1 cellular context compared by ENCODE assay signal in the genomic region with DNA sequence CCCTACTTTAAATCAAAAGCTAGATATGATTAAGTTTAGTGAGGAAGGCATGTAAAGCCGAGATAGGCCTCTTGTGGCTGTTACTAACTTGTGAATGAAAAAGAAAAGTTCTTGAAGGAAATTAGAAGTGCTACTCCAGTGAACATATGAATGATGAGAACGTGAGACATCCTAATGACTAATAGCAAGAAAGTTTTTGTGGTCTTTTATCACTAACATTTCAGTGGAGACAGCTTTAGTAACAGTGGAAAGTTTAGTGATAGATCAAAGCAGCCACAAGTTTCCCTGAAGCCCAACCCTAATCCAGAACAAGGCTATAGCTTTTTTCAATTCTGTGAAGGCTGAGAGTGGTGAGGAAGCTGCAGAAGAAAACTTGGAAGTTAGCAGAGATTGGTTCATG.
TF ChIP-seq lines count a peak whose summit lies in the region.

No MANE protein-coding gene starts in this region.

TF ChIP-seq in IMR-90, 13 proteins besides CTCF, POLR2A, EP300 and RAD21 (continued from another document):
- TF ChIP-seq RCOR1 (IDR thresholded peaks at IDR 0.05; ENCODE audit: insufficient replicate concordance, low read length): no peak
- no peak for TF ChIP-seq MXI1 (IDR thresholded peaks at IDR 0.05; ENCODE audit: borderline replicate concordance, low read depth, low read length)
- no peak for TF ChIP-seq MAZ (IDR thresholded peaks at IDR 0.05; ENCODE audit: borderline replicate concordance, low read depth, low read length)
- no peak for TF ChIP-seq FOS (IDR thresholded peaks at IDR 0.05; ENCODE audit: low read depth, low read length)
- TF ChIP-seq, protein P1, sequence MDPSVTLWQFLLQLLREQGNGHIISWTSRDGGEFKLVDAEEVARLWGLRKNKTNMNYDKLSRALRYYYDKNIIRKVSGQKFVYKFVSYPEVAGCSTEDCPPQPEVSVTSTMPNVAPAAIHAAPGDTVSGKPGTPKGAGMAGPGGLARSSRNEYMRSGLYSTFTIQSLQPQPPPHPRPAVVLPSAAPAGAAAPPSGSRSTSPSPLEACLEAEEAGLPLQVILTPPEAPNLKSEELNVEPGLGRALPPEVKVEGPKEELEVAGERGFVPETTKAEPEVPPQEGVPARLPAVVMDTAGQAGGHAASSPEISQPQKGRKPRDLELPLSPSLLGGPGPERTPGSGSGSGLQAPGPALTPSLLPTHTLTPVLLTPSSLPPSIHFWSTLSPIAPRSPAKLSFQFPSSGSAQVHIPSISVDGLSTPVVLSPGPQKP (IDR thresholded peaks at IDR 0.05; ENCODE audit: borderline replicate concordance, low read depth, low read length): no peak
